ENCODE assay signal across 8 cellular contexts in the genomic region with DNA sequence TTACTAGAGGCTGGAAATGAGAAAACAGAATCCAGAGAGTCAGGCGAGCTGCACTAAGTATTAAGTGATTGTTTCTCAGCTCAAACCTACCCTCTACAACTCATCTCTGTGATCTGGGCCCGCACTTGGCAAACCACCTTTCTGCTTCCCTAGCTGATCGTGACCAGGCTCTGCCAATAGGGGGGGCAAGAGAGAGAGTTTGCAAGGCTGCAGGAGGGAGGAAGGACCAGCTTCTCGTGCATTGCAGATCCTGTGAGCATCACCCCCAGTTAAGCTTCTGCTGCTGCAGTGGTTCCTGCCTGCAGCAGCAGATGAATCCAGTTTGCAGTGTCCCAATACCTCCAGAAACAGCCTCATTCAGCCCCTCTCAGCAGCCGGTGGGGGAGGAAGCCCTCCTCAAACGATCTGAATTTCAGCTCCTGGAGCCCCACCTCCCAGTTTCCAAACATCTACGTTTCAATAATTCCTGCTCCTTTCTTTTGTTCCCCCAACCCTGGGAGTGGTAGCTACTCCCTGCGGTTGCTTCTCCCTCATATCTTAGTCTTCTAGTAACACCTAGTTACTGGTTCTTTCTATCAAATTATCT. TPM values are rescaled to one million over a fixed set of nuclear protein-coding genes. Genes with fewer than 3 reads are reported as not detected.
DNase-seq lines count a peak whose midpoint lies in the region; ATAC-seq, FAIRE-seq and TF ChIP-seq lines count a peak whose summit lies in the region.

No MANE protein-coding gene starts in this region.

- TF ChIP-seq EP300 in HepG2 (IDR thresholded peaks at IDR 0.05; ENCODE audit: low read depth in 2 of 2, low read length in 2 of 2): no peak
- TF ChIP-seq EP300 in HepG2 (CRISPR knock-in tag; IDR thresholded peaks at IDR 0.05; ENCODE audit: borderline replicate concordance): no peak

- H3K27ac ChIP-seq in A673 (ENCODE audit: low read depth, low read length, poor library complexity, severe bottlenecking) (peak overlapping the region; percentile 70), HepG2 (ENCODE audit: extremely low read length, insufficient read depth, low read length) (no peak overlapping the region)

- H3K4me2 ChIP-seq in HepG2 (ENCODE audit: low read depth, low read length): no peak overlapping the region

- H3K27ac Mint-ChIP-seq in activated CD4-positive, alpha-beta T cell treated with anti-CD3 and anti-CD28 coated beads for 36 hours: peak overlapping the region; percentile 13

- 73% methylated on average over 8 of the region's 8 CpGs for WGBS in HepG2 (ENCODE audit: low lambda C conversion rate)

- CTCF ChIA-PET in A673 (lab: Charles Lee) (interaction anchor here (0.6 to 2.1 kb wide), 8 partner anchors 9 to 66 kb away, joined by 3 to 25 read pairs (median 4); a partner anchor contains a TSS), HepG2 (lab: Yijun Ruan, JAX; ENCODE audit: low intra/inter-chr PET ratio, low total read pairs) (interaction anchor here (1.0 to 1.9 kb wide), 4 partner anchors 39 to 109 kb away, joined by 3 to 14 read pairs (median 8); no protein-coding TSS in a partner anchor)
- CTCF ChIA-PET in activated CD4-positive, alpha-beta T cell treated with anti-CD3 and anti-CD28 coated beads for 36 hours (lab: Charles Lee): interaction anchor here (0.6 to 6.8 kb wide), 47 partner anchors 9 to 517 kb away, joined by 3 to 88 read pairs (median 4); a partner anchor contains a TSS

- H3K4me3 ChIP-seq in A673 (ENCODE audit: low read depth, low read length, poor library complexity, severe bottlenecking) (no peak overlapping the region), HepG2 (replicated peaks in 1 of 3; ENCODE audit: insufficient read depth in 1 of 3, low read depth in 2 of 3, low read length in 3 of 3) (no peak overlapping the region)

- POLR2A ChIA-PET in A673 (lab: Charles Lee; ENCODE audit: low non-redundant PET) (interaction anchor here (1.2 kb wide), 1 partner anchor 39 kb away, joined by 5 read pairs; no protein-coding TSS in a partner anchor), HepG2 (lab: Yijun Ruan, JAX) (interaction anchor here (1.0 to 1.3 kb wide), 2 partner anchors 20 to 96 kb away, joined by 3 read pairs; a partner anchor contains a TSS)
- POLR2A ChIA-PET in activated CD4-positive, alpha-beta T cell treated with anti-CD3 and anti-CD28 coated beads for 36 hours (lab: Charles Lee): interaction anchor here (0.7 to 1.7 kb wide), 5 partner anchors 19 to 115 kb away, joined by 3 to 9 read pairs (median 4); a partner anchor contains a TSS

- H3K9me3 ChIP-seq in A673 (ENCODE audit: low read depth, low read length, poor library complexity, severe bottlenecking): no peaks in the 10 kb centered on the region
- H3K9me3 ChIP-seq in HepG2 (ENCODE audit: low read length): no peaks in the 10 kb centered on the region

- H3K9me3 Mint-ChIP-seq in activated CD4-positive, alpha-beta T cell treated with anti-CD3 and anti-CD28 coated beads for 36 hours (ENCODE audit: low read depth): no peaks in the 10 kb centered on the region

- DNase-seq in A673 (ENCODE audit: low spot score) (peak; percentile 88), GM12892 (ENCODE audit: insufficient read length) (peak; percentile 68), NCI-H2227 treated with DMSO at 0.1 percent for 48 hours (lab: John Stamatoyannopoulos, UW) (peak; percentile 43), cerebellar cortex (ENCODE audit: low spot score) (peak; percentile 93), HepG2 (ENCODE audit: low spot score) (peak; percentile 62)
- DNase-seq in activated CD4-positive, alpha-beta T cell treated with anti-CD3 and anti-CD28 coated beads for 36 hours: peak; percentile 90
- peak; percentile 77 for DNase-seq in stimulated activated CD8-positive, alpha-beta memory T cell treated with anti-CD3 and anti-CD28 coated beads, Interleukin-12 subunit alpha, Interleukin-12 subunit beta, amount 100 ng/mL, for 1 hour (ENCODE audit: low read depth)

- H3K9ac ChIP-seq in HepG2 (ENCODE audit: insufficient read depth, low read depth, low read length): no peak overlapping the region

- TF ChIP-seq POLR2A in GM12892 (IDR thresholded peaks at IDR 0.05; ENCODE audit: low read depth, low read length) (no peak), HepG2 (IDR thresholded peaks at IDR 0.05; ENCODE audit: insufficient read depth in 1 of 2, low read depth in 2 of 2, low read length in 2 of 2) (no peak)

- H3K36me3 Mint-ChIP-seq in activated CD4-positive, alpha-beta T cell treated with anti-CD3 and anti-CD28 coated beads for 36 hours (ENCODE audit: low read depth): peaks cover 12% of the 10 kb centered on the region

- FAIRE-seq in GM12892 (lab: Jason Lieb, UNC) (peak; percentile 72), HepG2 (lab: Jason Lieb, UNC) (peak; percentile 73)

- H4K20me1 ChIP-seq in HepG2 (ENCODE audit: insufficient read depth, low read length): no peaks in the 10 kb centered on the region

- intact Hi-C loops in A673 (cut with micrococcal nuclease; ENCODE audit: unreplicated experiment): no loop called here
- intact Hi-C loops in activated CD4-positive, alpha-beta T cell treated with anti-CD3 and anti-CD28 coated beads for 36 hours (cut with DNase I, micrococcal nuclease): loop anchor here (1.0 to 10.0 kb wide), 3 partner anchors 39 to 250 kb away; a partner anchor contains a TSS
- intact Hi-C loops in HepG2 (cut with micrococcal nuclease; ENCODE audit: unreplicated experiment): loop anchor here (1.0 kb wide), 1 partner anchor 97 kb away; no protein-coding TSS in a partner anchor

- no peak overlapping the region for H2AFZ ChIP-seq in HepG2 (ENCODE audit: low read length)

- peaks cover 26% of the 10 kb centered on the region for H3K4me1 ChIP-seq in A673 (ENCODE audit: insufficient read depth, low read length, poor library complexity, severe bottlenecking)
- H3K4me1 ChIP-seq in HepG2 (ENCODE audit: insufficient read depth, low read length): no peaks in the 10 kb centered on the region

- H3K4me3 Mint-ChIP-seq in activated CD4-positive, alpha-beta T cell treated with anti-CD3 and anti-CD28 coated beads for 36 hours: no peak overlapping the region

- TF ChIP-seq CTCF in A673 (conservative IDR thresholded peaks at IDR 0.05; ENCODE audit: low read depth, low read length) (peak; percentile 86), HepG2 (CRISPR knock-in tag; IDR thresholded peaks at IDR 0.05) (peak; percentile 84)

- H3K79me2 ChIP-seq in HepG2 (ENCODE audit: insufficient read depth, low read length): no peaks in the 10 kb centered on the region

- no peaks in the 10 kb centered on the region for H3K27me3 Mint-ChIP-seq in activated CD4-positive, alpha-beta T cell treated with anti-CD3 and anti-CD28 coated beads for 36 hours

- BruUV-seq in A673 (replicated peaks; lab: Mats Ljungman, UMichigan): no TSS peak
- BruUV-seq in HepG2 (replicated peaks; lab: Mats Ljungman, UMichigan): no TSS peak

- in situ Hi-C loops in HepG2 (cut with HindIII; ENCODE audit: extremely low pct_ligation_motif_present, low pct_unique_long_range_greater_than_20kb): loop anchor here (5.0 kb wide), 1 partner anchor 97 kb away; no protein-coding TSS in a partner anchor

- H3K36me3 ChIP-seq in A673 (ENCODE audit: insufficient read depth, low read length, poor library complexity, severe bottlenecking) (peaks cover 39% of the 10 kb centered on the region), HepG2 (replicated peaks in 1 of 2; ENCODE audit: control insufficient read depth in 1 of 2, insufficient read depth in 2 of 2, low read length in 2 of 2) (peaks cover 18 to 48% of the 10 kb centered on the region in 2 experiments)

- H3K27me3 ChIP-seq in A673 (replicated peaks; ENCODE audit: insufficient read depth, low read depth, low read length, poor library complexity) (no peaks in the 10 kb centered on the region), HepG2 (ENCODE audit: control insufficient read depth in 1 of 2, insufficient read depth in 2 of 2, low read length in 2 of 2) (no peaks in the 10 kb centered on the region)

- 0 out of 2 replicates have a peak, but pooled peaks have one; percentile 36 for TF ChIP-seq RAD21 in HepG2 (CRISPR knock-in tag; IDR thresholded peaks at IDR 0.05)

- H3K4me1 Mint-ChIP-seq in activated CD4-positive, alpha-beta T cell treated with anti-CD3 and anti-CD28 coated beads for 36 hours: peaks cover 14% of the 10 kb centered on the region

- ATAC-seq in activated CD4-positive, alpha-beta T cell treated with anti-CD3 and anti-CD28 coated beads for 36 hours: peak; percentile 98
- ATAC-seq in HepG2 (peak; percentile 88), GM21381 (IDR thresholded peaks at IDR 0.05; ENCODE audit: unreplicated experiment) (no peak)

RNA-seq across cellular contexts. Expression of a gene that starts 20.0 kb away (rescaled TPM):
- 69.4 and 86.0 TPM in 2 replicates for total RNA-seq in A673 (2021)
- 23.5 TPM for polyA plus RNA-seq in GM12892 (2012; ENCODE audit: missing spikeins)
- total RNA-seq in activated CD4-positive, alpha-beta T cell treated with anti-CD3 and anti-CD28 coated beads for 36 hours: 10 to 100 TPM; 31.6 to 40.0 TPM
- 21.8 and 26.3 TPM in 2 replicates for total RNA-seq in HepG2 (2016; rRNA removed; fragmentation: Illumina TruSeq; extraction: Trizol)
- 6.7 and 8.5 TPM in 2 replicates for total RNA-seq in HepG2 (2016; cell fraction: cytosol; rRNA removed; fragmentation: Illumina TruSeq; extraction: Trizol; ENCODE audit: low read depth)
- total RNA-seq in HepG2 (2016; cell fraction: insoluble cytoplasmic fraction; rRNA removed; fragmentation: Illumina TruSeq; extraction: Trizol): 20.1 and 27.3 TPM in 2 replicates
- total RNA-seq in HepG2 (2016; cell fraction: membrane; rRNA removed; fragmentation: Illumina TruSeq; extraction: Trizol): 10.4 and 12.8 TPM in 2 replicates
- total RNA-seq in HepG2 (2016; cell fraction: nucleus; rRNA removed; fragmentation: Illumina TruSeq; extraction: Trizol): 15.2 and 17.3 TPM in 2 replicates
- 24.7 and 28.7 TPM in 2 replicates for polyA plus RNA-seq in HepG2 (2011; rRNA removed)
- polyA plus RNA-seq in HepG2 (2011; cell fraction: cytosol; rRNA removed): 21.1 and 30.4 TPM in 2 replicates
- polyA plus RNA-seq in HepG2 (2011; cell fraction: nucleus; rRNA removed): 17.0 and 19.0 TPM in 2 replicates
- 22.3 and 28.4 TPM in 2 replicates for polyA plus RNA-seq in HepG2 (2012)
- 7.4 and 7.7 TPM in 2 replicates for polyA plus RNA-seq in HepG2 (2016; cell fraction: cytosol; fragmentation: Illumina TruSeq; extraction: Trizol; ENCODE audit: low read depth)
- 25.4 and 33.4 TPM in 2 replicates for polyA plus RNA-seq in HepG2 (2016; cell fraction: insoluble cytoplasmic fraction; fragmentation: Illumina TruSeq; extraction: Trizol; ENCODE audit: low read depth)
- polyA plus RNA-seq in HepG2 (2016; cell fraction: membrane; fragmentation: Illumina TruSeq; extraction: Trizol; ENCODE audit: low read depth): 10.3 and 12.0 TPM in 2 replicates
- 29.4 and 29.9 TPM in 2 replicates for polyA plus RNA-seq in HepG2 (2016; cell fraction: nucleus; fragmentation: Illumina TruSeq; extraction: Trizol; ENCODE audit: insufficient read depth, low read depth)
- 30.5 and 32.9 TPM in 2 replicates for polyA minus RNA-seq in HepG2 (2011; rRNA and poly(A)+ RNA removed; ENCODE audit: low replicate concordance)
- 16.2 and 18.3 TPM in 2 replicates for polyA minus RNA-seq in HepG2 (2011; cell fraction: cytosol; rRNA and poly(A)+ RNA removed)
- 12.6 and 14.9 TPM in 2 replicates for polyA minus RNA-seq in HepG2 (2011; cell fraction: nucleus; rRNA and poly(A)+ RNA removed)

RNA-seq across cellular contexts. Expression of a gene that starts 20.3 kb away (rescaled TPM):
- total RNA-seq in A673 (2021) (14.3 and 15.6 TPM in 2 replicates), HepG2 (2016; rRNA removed; fragmentation: Illumina TruSeq; extraction: Trizol) (0.24 TPM in 1 of 2 replicates, not detected in the other)
- polyA plus RNA-seq in GM12892 (2012; ENCODE audit: missing spikeins): 0.89 TPM
- 1 to 10 TPM; 3.5 to 3.6 TPM for total RNA-seq in activated CD4-positive, alpha-beta T cell treated with anti-CD3 and anti-CD28 coated beads for 36 hours
- 0.53 TPM in 1 of 2 replicates, not detected in the other for total RNA-seq in HepG2 (2016; cell fraction: cytosol; rRNA removed; fragmentation: Illumina TruSeq; extraction: Trizol; ENCODE audit: low read depth)
- 0.26 TPM in 1 of 2 replicates, not detected in the other for total RNA-seq in HepG2 (2016; cell fraction: insoluble cytoplasmic fraction; rRNA removed; fragmentation: Illumina TruSeq; extraction: Trizol)
- total RNA-seq in HepG2 (2016; cell fraction: membrane; rRNA removed; fragmentation: Illumina TruSeq; extraction: Trizol): 0.21 TPM in 1 of 2 replicates, not detected in the other
- not detected in 2 replicates for total RNA-seq in HepG2 (2016; cell fraction: nucleus; rRNA removed; fragmentation: Illumina TruSeq; extraction: Trizol)
- polyA plus RNA-seq in HepG2 (2011; rRNA removed): 0.20 and 0.21 TPM in 2 replicates
- 0.18 and 0.24 TPM in 2 replicates for polyA plus RNA-seq in HepG2 (2011; cell fraction: cytosol; rRNA removed)
- polyA plus RNA-seq in HepG2 (2011; cell fraction: nucleus; rRNA removed): 0.21 and 0.42 TPM in 2 replicates
- 0.23 and 0.27 TPM in 2 replicates for polyA plus RNA-seq in HepG2 (2012)
- polyA plus RNA-seq in HepG2 (2016; cell fraction: cytosol; fragmentation: Illumina TruSeq; extraction: Trizol; ENCODE audit: low read depth): 0.16 TPM in 1 of 2 replicates, not detected in the other
- 0.53 TPM in 1 of 2 replicates, not detected in the other for polyA plus RNA-seq in HepG2 (2016; cell fraction: insoluble cytoplasmic fraction; fragmentation: Illumina TruSeq; extraction: Trizol; ENCODE audit: low read depth)
- polyA plus RNA-seq in HepG2 (2016; cell fraction: membrane; fragmentation: Illumina TruSeq; extraction: Trizol; ENCODE audit: low read depth): not detected in 2 replicates
- polyA plus RNA-seq in HepG2 (2016; cell fraction: nucleus; fragmentation: Illumina TruSeq; extraction: Trizol; ENCODE audit: insufficient read depth, low read depth): 0.52 and 1.4 TPM in 2 replicates
- 0.06 and 0.07 TPM in 2 replicates for polyA minus RNA-seq in HepG2 (2011; rRNA and poly(A)+ RNA removed; ENCODE audit: low replicate concordance)
- polyA minus RNA-seq in HepG2 (2011; cell fraction: cytosol; rRNA and poly(A)+ RNA removed): not detected in 2 replicates
- polyA minus RNA-seq in HepG2 (2011; cell fraction: nucleus; rRNA and poly(A)+ RNA removed): 0.13 TPM in 1 of 2 replicates, not detected in the other

RNA-seq across cellular contexts. Expression of a gene that starts 22.3 kb away (rescaled TPM):
- total RNA-seq in A673 (2021): 2.8 and 3.1 TPM in 2 replicates
- 0.85 TPM for polyA plus RNA-seq in GM12892 (2012; ENCODE audit: missing spikeins)
- total RNA-seq in activated CD4-positive, alpha-beta T cell treated with anti-CD3 and anti-CD28 coated beads for 36 hours: 1 to 10 TPM; 3.4 to 4.3 TPM
- 0.27 TPM in 1 of 2 replicates, not detected in the other for total RNA-seq in HepG2 (2016; rRNA removed; fragmentation: Illumina TruSeq; extraction: Trizol)
- total RNA-seq in HepG2 (2016; cell fraction: cytosol; rRNA removed; fragmentation: Illumina TruSeq; extraction: Trizol; ENCODE audit: low read depth): not detected in 2 replicates
- total RNA-seq in HepG2 (2016; cell fraction: insoluble cytoplasmic fraction; rRNA removed; fragmentation: Illumina TruSeq; extraction: Trizol): 0.04 TPM in 1 of 2 replicates, not detected in the other
- total RNA-seq in HepG2 (2016; cell fraction: membrane; rRNA removed; fragmentation: Illumina TruSeq; extraction: Trizol): 0.10 and 0.12 TPM in 2 replicates
- total RNA-seq in HepG2 (2016; cell fraction: nucleus; rRNA removed; fragmentation: Illumina TruSeq; extraction: Trizol): not detected in 2 replicates
- 0.17 TPM in 2 replicates for polyA plus RNA-seq in HepG2 (2011; rRNA removed)
- 0.03 and 0.05 TPM in 2 replicates for polyA plus RNA-seq in HepG2 (2011; cell fraction: cytosol; rRNA removed)
- polyA plus RNA-seq in HepG2 (2011; cell fraction: nucleus; rRNA removed): 0.19 and 0.43 TPM in 2 replicates
- 0.30 and 0.32 TPM in 2 replicates for polyA plus RNA-seq in HepG2 (2012)
- 0.27 and 0.37 TPM in 2 replicates for polyA plus RNA-seq in HepG2 (2016; cell fraction: cytosol; fragmentation: Illumina TruSeq; extraction: Trizol; ENCODE audit: low read depth)
- polyA plus RNA-seq in HepG2 (2016; cell fraction: insoluble cytoplasmic fraction; fragmentation: Illumina TruSeq; extraction: Trizol; ENCODE audit: low read depth): 0.32 and 0.36 TPM in 2 replicates
- 0.44 and 0.72 TPM in 2 replicates for polyA plus RNA-seq in HepG2 (2016; cell fraction: membrane; fragmentation: Illumina TruSeq; extraction: Trizol; ENCODE audit: low read depth)
- 0.77 TPM in 1 of 2 replicates, not detected in the other for polyA plus RNA-seq in HepG2 (2016; cell fraction: nucleus; fragmentation: Illumina TruSeq; extraction: Trizol; ENCODE audit: insufficient read depth, low read depth)
- 0.23 and 0.32 TPM in 2 replicates for polyA minus RNA-seq in HepG2 (2011; rRNA and poly(A)+ RNA removed; ENCODE audit: low replicate concordance)
- 0.26 TPM in 1 of 2 replicates, not detected in the other for polyA minus RNA-seq in HepG2 (2011; cell fraction: cytosol; rRNA and poly(A)+ RNA removed)
- 0.52 TPM in 1 of 2 replicates, not detected in the other for polyA minus RNA-seq in HepG2 (2011; cell fraction: nucleus; rRNA and poly(A)+ RNA removed)

RNA-seq across cellular contexts. Expression of a gene that starts 28.3 kb away (rescaled TPM):
- total RNA-seq in A673 (2021) (8.8 and 15.3 TPM in 2 replicates), HepG2 (2016; rRNA removed; fragmentation: Illumina TruSeq; extraction: Trizol) (25.9 and 32.5 TPM in 2 replicates)
- polyA plus RNA-seq in GM12892 (2012; ENCODE audit: missing spikeins): 38.9 TPM
- total RNA-seq in activated CD4-positive, alpha-beta T cell treated with anti-CD3 and anti-CD28 coated beads for 36 hours: 10 to 100 TPM; 68.7 to 78.8 TPM
- 17.2 and 20.2 TPM in 2 replicates for total RNA-seq in HepG2 (2016; cell fraction: cytosol; rRNA removed; fragmentation: Illumina TruSeq; extraction: Trizol; ENCODE audit: low read depth)
- total RNA-seq in HepG2 (2016; cell fraction: insoluble cytoplasmic fraction; rRNA removed; fragmentation: Illumina TruSeq; extraction: Trizol): 27.1 and 33.1 TPM in 2 replicates
- total RNA-seq in HepG2 (2016; cell fraction: membrane; rRNA removed; fragmentation: Illumina TruSeq; extraction: Trizol): 23.3 and 25.9 TPM in 2 replicates
- total RNA-seq in HepG2 (2016; cell fraction: nucleus; rRNA removed; fragmentation: Illumina TruSeq; extraction: Trizol): 19.2 and 21.3 TPM in 2 replicates
- polyA plus RNA-seq in HepG2 (2011; rRNA removed): 58.4 and 67.9 TPM in 2 replicates
- 53.8 and 78.5 TPM in 2 replicates for polyA plus RNA-seq in HepG2 (2011; cell fraction: cytosol; rRNA removed)
- polyA plus RNA-seq in HepG2 (2011; cell fraction: nucleus; rRNA removed): 67.5 and 68.2 TPM in 2 replicates
- polyA plus RNA-seq in HepG2 (2012): 22.1 and 28.3 TPM in 2 replicates
- 21.9 and 22.2 TPM in 2 replicates for polyA plus RNA-seq in HepG2 (2016; cell fraction: cytosol; fragmentation: Illumina TruSeq; extraction: Trizol; ENCODE audit: low read depth)
- 29.8 and 29.9 TPM in 2 replicates for polyA plus RNA-seq in HepG2 (2016; cell fraction: insoluble cytoplasmic fraction; fragmentation: Illumina TruSeq; extraction: Trizol; ENCODE audit: low read depth)
- polyA plus RNA-seq in HepG2 (2016; cell fraction: membrane; fragmentation: Illumina TruSeq; extraction: Trizol; ENCODE audit: low read depth): 24.0 and 25.6 TPM in 2 replicates
- 27.5 and 29.5 TPM in 2 replicates for polyA plus RNA-seq in HepG2 (2016; cell fraction: nucleus; fragmentation: Illumina TruSeq; extraction: Trizol; ENCODE audit: insufficient read depth, low read depth)
- polyA minus RNA-seq in HepG2 (2011; rRNA and poly(A)+ RNA removed; ENCODE audit: low replicate concordance): 60.6 and 68.2 TPM in 2 replicates
- polyA minus RNA-seq in HepG2 (2011; cell fraction: cytosol; rRNA and poly(A)+ RNA removed): 27.7 and 31.3 TPM in 2 replicates
- polyA minus RNA-seq in HepG2 (2011; cell fraction: nucleus; rRNA and poly(A)+ RNA removed): 15.2 and 19.4 TPM in 2 replicates

RNA-seq across cellular contexts. Expression of a gene that starts 40.7 kb away (rescaled TPM):
- total RNA-seq in A673 (2021): 34.1 and 37.7 TPM in 2 replicates
- polyA plus RNA-seq in GM12892 (2012; ENCODE audit: missing spikeins): 4.8 TPM
- 10 to 100 TPM; 11.1 to 16.4 TPM for total RNA-seq in activated CD4-positive, alpha-beta T cell treated with anti-CD3 and anti-CD28 coated beads for 36 hours
- 12.4 and 16.5 TPM in 2 replicates for total RNA-seq in HepG2 (2016; rRNA removed; fragmentation: Illumina TruSeq; extraction: Trizol)
- 1.5 and 1.9 TPM in 2 replicates for total RNA-seq in HepG2 (2016; cell fraction: cytosol; rRNA removed; fragmentation: Illumina TruSeq; extraction: Trizol; ENCODE audit: low read depth)
- total RNA-seq in HepG2 (2016; cell fraction: insoluble cytoplasmic fraction; rRNA removed; fragmentation: Illumina TruSeq; extraction: Trizol): 12.6 and 15.2 TPM in 2 replicates
- total RNA-seq in HepG2 (2016; cell fraction: membrane; rRNA removed; fragmentation: Illumina TruSeq; extraction: Trizol): 5.6 and 6.3 TPM in 2 replicates
- 12.7 and 12.8 TPM in 2 replicates for total RNA-seq in HepG2 (2016; cell fraction: nucleus; rRNA removed; fragmentation: Illumina TruSeq; extraction: Trizol)
- 11.4 and 11.6 TPM in 2 replicates for polyA plus RNA-seq in HepG2 (2011; rRNA removed)
- polyA plus RNA-seq in HepG2 (2011; cell fraction: cytosol; rRNA removed): 6.4 and 10.2 TPM in 2 replicates
- polyA plus RNA-seq in HepG2 (2011; cell fraction: nucleus; rRNA removed): 11.8 and 12.3 TPM in 2 replicates
- 3.2 and 3.7 TPM in 2 replicates for polyA plus RNA-seq in HepG2 (2012)
- polyA plus RNA-seq in HepG2 (2016; cell fraction: cytosol; fragmentation: Illumina TruSeq; extraction: Trizol; ENCODE audit: low read depth): 0.71 and 1.1 TPM in 2 replicates
- 9.0 and 10.3 TPM in 2 replicates for polyA plus RNA-seq in HepG2 (2016; cell fraction: insoluble cytoplasmic fraction; fragmentation: Illumina TruSeq; extraction: Trizol; ENCODE audit: low read depth)
- 2.1 and 2.5 TPM in 2 replicates for polyA plus RNA-seq in HepG2 (2016; cell fraction: membrane; fragmentation: Illumina TruSeq; extraction: Trizol; ENCODE audit: low read depth)
- 17.0 and 18.2 TPM in 2 replicates for polyA plus RNA-seq in HepG2 (2016; cell fraction: nucleus; fragmentation: Illumina TruSeq; extraction: Trizol; ENCODE audit: insufficient read depth, low read depth)
- polyA minus RNA-seq in HepG2 (2011; rRNA and poly(A)+ RNA removed; ENCODE audit: low replicate concordance): 6.7 and 18.5 TPM in 2 replicates
- 10.1 and 13.1 TPM in 2 replicates for polyA minus RNA-seq in HepG2 (2011; cell fraction: cytosol; rRNA and poly(A)+ RNA removed)
- 4.9 and 8.1 TPM in 2 replicates for polyA minus RNA-seq in HepG2 (2011; cell fraction: nucleus; rRNA and poly(A)+ RNA removed)

Comparison
In these comparisons a context has a peak if more than half of its experiments do, and no peak if none do; other contexts are left out.
1. DNase-seq: peak in every context shown above with its lines; median percentile 93 in cerebellar cortex; 90 in activated CD4-positive, alpha-beta T cell treated with anti-CD3 and anti-CD28 coated beads for 36 hours; 88 in A673; 77 in stimulated activated CD8-positive, alpha-beta memory T cell treated with anti-CD3 and anti-CD28 coated beads, Interleukin-12 subunit alpha, Interleukin-12 subunit beta, amount 100 ng/mL, for 1 hour; 68 in GM12892; 62 in HepG2; 43 in NCI-H2227 treated with DMSO at 0.1 percent for 48 hours.